ENCODE assay signal across 1 cellular context in genomic region chr2:135985826-135986393, GRCh38.
TF ChIP-seq lines count a peak whose summit lies in the region.

No MANE protein-coding gene starts in this region.

TF ChIP-seq in GM12878, 131 proteins besides CTCF, POLR2A, EP300 and RAD21 (continued from another document and continues in another):
- no peak for TF ChIP-seq RAD51 (IDR thresholded peaks at IDR 0.05)
- no peak for TF ChIP-seq CHD4 (IDR thresholded peaks at IDR 0.05)
- no peak for TF ChIP-seq RCOR1 (conservative IDR thresholded peaks at IDR 0.05; ENCODE audit: low read depth, low read length)
- no peak for TF ChIP-seq TCF7 (IDR thresholded peaks at IDR 0.05; ENCODE audit: borderline replicate concordance)
- TF ChIP-seq ATF7 (IDR thresholded peaks at IDR 0.05; ENCODE audit: low read depth): peak; percentile 66
- no peak for TF ChIP-seq SREBF1 (IDR thresholded peaks at IDR 0.05; ENCODE audit: low read length)
- no peak for TF ChIP-seq BHLHE40 (IDR thresholded peaks at IDR 0.05; ENCODE audit: borderline replicate concordance in 1 of 2, low read depth in 2 of 2, low read length in 1 of 2)
- no peak for TF ChIP-seq MEF2B (IDR thresholded peaks at IDR 0.05; ENCODE audit: partially characterized antibody, poor library complexity, severe bottlenecking)
- TF ChIP-seq NBN (IDR thresholded peaks at IDR 0.05): peak; percentile 71
- no peak for TF ChIP-seq ZBTB33 (IDR thresholded peaks at IDR 0.05)
- no peak for TF ChIP-seq BCL3 (IDR thresholded peaks at IDR 0.05; ENCODE audit: borderline replicate concordance, insufficient read depth, low read depth, low read length, poor library complexity, severe bottlenecking)
- no peak for TF ChIP-seq RBBP5 (conservative IDR thresholded peaks at IDR 0.05)
- no peak for TF ChIP-seq SP1 (IDR thresholded peaks at IDR 0.05; ENCODE audit: low read depth, low read length)
- TF ChIP-seq CHD2 (IDR thresholded peaks at IDR 0.05; ENCODE audit: borderline replicate concordance, low read depth, low read length): no peak
- peak; percentile 98 for TF ChIP-seq RB1 (IDR thresholded peaks at IDR 0.05; ENCODE audit: borderline replicate concordance)
- no peak for TF ChIP-seq SIX5 (IDR thresholded peaks at IDR 0.05; ENCODE audit: low read depth, low read length, severe bottlenecking)
- TF ChIP-seq ZNF207 (IDR thresholded peaks at IDR 0.05; ENCODE audit: borderline replicate concordance): no peak
- TF ChIP-seq RUNX3 (IDR thresholded peaks at IDR 0.05; ENCODE audit: low read length): peak; percentile 97
- TF ChIP-seq ZNF687 (IDR thresholded peaks at IDR 0.05): peak; percentile 83
- TF ChIP-seq CBX5 (IDR thresholded peaks at IDR 0.05; ENCODE audit: low read depth): no peak
- no peak for TF ChIP-seq KLF5 (IDR thresholded peaks at IDR 0.05; ENCODE audit: partially characterized antibody)
- peak; percentile 88 for TF ChIP-seq E2F8 (IDR thresholded peaks at IDR 0.05; ENCODE audit: low read depth, partially characterized antibody)
- no peak for TF ChIP-seq TCF3 (IDR thresholded peaks at IDR 0.05; ENCODE audit: borderline replicate concordance, insufficient read depth, low read depth, low read length)
- TF ChIP-seq HSF1 (IDR thresholded peaks at IDR 0.05; ENCODE audit: low read depth, low read length): 0 out of 2 replicates have a peak, but pooled peaks have one; percentile 9
- TF ChIP-seq EGR1 (IDR thresholded peaks at IDR 0.05; ENCODE audit: borderline replicate concordance in 1 of 2, low read depth in 2 of 2, low read length in 2 of 2): peak in 1 of 2 experiments; percentile 58; a peak in 1 of 3 replicates
- no peak for TF ChIP-seq SMAD5 (IDR thresholded peaks at IDR 0.05; ENCODE audit: low read depth)
- no peak for TF ChIP-seq TCF12 (IDR thresholded peaks at IDR 0.05; ENCODE audit: low read depth, low read length)
- TF ChIP-seq GABPA (IDR thresholded peaks at IDR 0.05; ENCODE audit: low read depth): no peak
- TF ChIP-seq MYB (IDR thresholded peaks at IDR 0.05; ENCODE audit: borderline replicate concordance, low read depth, low read length): no peak
- no peak for TF ChIP-seq CHD1 (IDR thresholded peaks at IDR 0.05; ENCODE audit: low read depth, low read length)
- TF ChIP-seq SUZ12 (IDR thresholded peaks at IDR 0.05; ENCODE audit: unreplicated experiment): no peak
- TF ChIP-seq PAX8 (IDR thresholded peaks at IDR 0.05): no peak
- TF ChIP-seq PKNOX1 (IDR thresholded peaks at IDR 0.05): no peak
- TF ChIP-seq YY1 (IDR thresholded peaks at IDR 0.05; ENCODE audit: low read depth, low read length): 0 out of 2 replicates have a peak, but pooled peaks have one; percentile 31
- TF ChIP-seq SIN3A (IDR thresholded peaks at IDR 0.05; ENCODE audit: low read depth, low read length): no peak
- no peak for TF ChIP-seq GATAD2B (conservative IDR thresholded peaks at IDR 0.05; ENCODE audit: low read depth)
- no peak for TF ChIP-seq RELA (IDR thresholded peaks at IDR 0.05; ENCODE audit: borderline replicate concordance, partially characterized antibody)
- TF ChIP-seq BCL11A (IDR thresholded peaks at IDR 0.05; ENCODE audit: low read depth, low read length): no peak
- TF ChIP-seq NKRF (conservative IDR thresholded peaks at IDR 0.05): peak; percentile 24; the same call in 1 of the 2 replicates
- no peak for TF ChIP-seq JUND (IDR thresholded peaks at IDR 0.05; ENCODE audit: low read depth, low read length)
- TF ChIP-seq CBFB (IDR thresholded peaks at IDR 0.05; ENCODE audit: low read depth): peak; percentile 76; the same call in 1 of the 2 replicates
- TF ChIP-seq PRDM15 (CRISPR knock-in tag; IDR thresholded peaks at IDR 0.05): no peak
- TF ChIP-seq BMI1 (IDR thresholded peaks at IDR 0.05; ENCODE audit: borderline replicate concordance): 0 out of 2 replicates have a peak, but pooled peaks have one; percentile 13
- no peak for TF ChIP-seq KDM1A (IDR thresholded peaks at IDR 0.05; ENCODE audit: borderline replicate concordance)
- TF ChIP-seq NR2C2 (IDR thresholded peaks at IDR 0.05; ENCODE audit: borderline replicate concordance, control insufficient read depth, insufficient read length, low read depth): no peak
